In the genomic region with DNA sequence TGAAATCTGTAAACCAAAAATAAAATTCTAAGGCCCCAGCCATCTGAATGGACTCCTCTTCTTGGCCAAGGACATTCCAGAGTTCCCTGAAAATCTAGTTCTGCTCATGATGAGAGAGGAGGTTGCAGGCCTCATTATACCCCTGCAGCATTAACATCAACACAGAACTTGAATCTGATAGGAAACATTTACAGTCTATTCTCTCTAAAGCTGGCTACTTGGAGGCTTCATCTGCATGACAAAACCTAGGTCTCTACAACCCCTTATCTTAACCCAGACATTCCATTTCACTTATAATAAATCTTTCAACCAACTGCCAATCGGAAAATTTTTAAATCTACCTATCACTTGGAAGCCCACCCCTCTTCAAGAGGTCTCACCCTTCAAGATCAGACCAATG, we compare ENCODE assay signal across 13 cellular contexts.
"Had no signal": no experiment of that assay in that cellular context is flagged by ENCODE, and none has a peak within 500 bp of the region (broad histone marks: within the 10 kb centered on the region; RNA-seq: fewer than 3 reads in every experiment).

No MANE protein-coding gene starts in this region.

- H3K27ac ChIP-seq: ascending aorta, dorsolateral prefrontal cortex, psoas muscle had no signal

- H3K27ac Mint-ChIP-seq: nephron progenitor cell had no signal

- H3K4me1 ChIP-seq: ascending aorta had no signal

- DNase-seq: activated CD4-positive, CD25-positive, alpha-beta regulatory T cell treated with anti-CD3 and anti-CD28 coated beads, Interleukin-2, amount 50 U/mL, for 72 hours; activated CD8-positive, alpha-beta T cell treated with anti-CD3 and anti-CD28 coated beads for 36 hours; activated gamma-delta T cell; dorsolateral prefrontal cortex; hypothalamus; islet precursor cell; nephron progenitor cell; psoas muscle had no signal

- H3K4me3 ChIP-seq: ascending aorta, dorsolateral prefrontal cortex, psoas muscle had no signal

- H3K9me3 ChIP-seq: ascending aorta, psoas muscle had no signal

- H3K9me3 Mint-ChIP-seq: activated CD8-positive, alpha-beta T cell treated with anti-CD3 and anti-CD28 coated beads for 36 hours; nephron progenitor cell; stimulated activated naive CD8-positive, alpha-beta T cell treated with anti-CD3 and anti-CD28 coated beads, Interleukin-15, Interleukin-2, amounts not matched to agents 100 ng/mL and 50 ng/mL, for 24 hours had no signal

- H3K4me3 Mint-ChIP-seq: activated CD8-positive, alpha-beta T cell treated with anti-CD3 and anti-CD28 coated beads for 36 hours; nephron progenitor cell; stimulated activated naive CD8-positive, alpha-beta T cell treated with anti-CD3 and anti-CD28 coated beads, Interleukin-15, Interleukin-2, amounts not matched to agents 100 ng/mL and 50 ng/mL, for 24 hours had no signal

- ATAC-seq: esophagus mucosa, left lobe of liver, psoas muscle, sciatic nerve had no signal

- H3K27me3 ChIP-seq: ascending aorta, dorsolateral prefrontal cortex had no signal

- H3K27me3 Mint-ChIP-seq: activated CD8-positive, alpha-beta T cell treated with anti-CD3 and anti-CD28 coated beads for 36 hours; stimulated activated naive CD8-positive, alpha-beta T cell treated with anti-CD3 and anti-CD28 coated beads, Interleukin-15, Interleukin-2, amounts not matched to agents 100 ng/mL and 50 ng/mL, for 24 hours had no signal

- H3K4me1 Mint-ChIP-seq: nephron progenitor cell had no signal
